In the genomic region with DNA sequence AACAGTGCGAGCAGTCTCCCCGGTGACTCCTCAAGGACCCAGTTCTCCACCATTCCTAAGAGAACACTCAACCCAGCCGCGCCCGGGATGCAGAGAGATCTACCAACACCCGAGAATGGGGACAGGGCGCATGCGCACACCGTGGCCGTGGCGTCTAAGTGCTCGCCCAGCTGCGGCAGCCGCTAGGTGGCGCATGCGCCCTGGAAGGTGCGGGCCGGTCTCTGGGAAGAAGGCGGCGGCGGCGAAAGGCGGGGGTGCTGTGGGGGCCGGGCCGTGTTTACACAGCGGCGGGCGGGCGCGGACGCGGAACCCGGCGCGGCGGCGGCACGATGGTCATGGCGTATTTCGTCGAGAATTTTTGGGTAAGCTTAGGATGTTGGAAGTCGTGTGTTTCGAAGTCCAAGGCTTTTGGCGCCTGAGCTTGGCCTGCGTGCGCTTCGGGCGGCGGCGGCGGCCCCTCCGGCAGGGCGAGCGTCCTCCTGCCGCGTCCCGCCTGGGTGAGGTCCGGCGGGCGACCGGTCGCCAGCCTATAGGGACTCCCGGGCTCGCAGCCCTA, we compare ENCODE assay signal across 8 cellular contexts. TPM values are rescaled to one million over a fixed set of nuclear protein-coding genes. Genes with fewer than 3 reads are reported as not detected.
DNase-seq lines count a peak whose midpoint lies in the region; ATAC-seq and TF ChIP-seq lines count a peak whose summit lies in the region.

A gene with protein sequence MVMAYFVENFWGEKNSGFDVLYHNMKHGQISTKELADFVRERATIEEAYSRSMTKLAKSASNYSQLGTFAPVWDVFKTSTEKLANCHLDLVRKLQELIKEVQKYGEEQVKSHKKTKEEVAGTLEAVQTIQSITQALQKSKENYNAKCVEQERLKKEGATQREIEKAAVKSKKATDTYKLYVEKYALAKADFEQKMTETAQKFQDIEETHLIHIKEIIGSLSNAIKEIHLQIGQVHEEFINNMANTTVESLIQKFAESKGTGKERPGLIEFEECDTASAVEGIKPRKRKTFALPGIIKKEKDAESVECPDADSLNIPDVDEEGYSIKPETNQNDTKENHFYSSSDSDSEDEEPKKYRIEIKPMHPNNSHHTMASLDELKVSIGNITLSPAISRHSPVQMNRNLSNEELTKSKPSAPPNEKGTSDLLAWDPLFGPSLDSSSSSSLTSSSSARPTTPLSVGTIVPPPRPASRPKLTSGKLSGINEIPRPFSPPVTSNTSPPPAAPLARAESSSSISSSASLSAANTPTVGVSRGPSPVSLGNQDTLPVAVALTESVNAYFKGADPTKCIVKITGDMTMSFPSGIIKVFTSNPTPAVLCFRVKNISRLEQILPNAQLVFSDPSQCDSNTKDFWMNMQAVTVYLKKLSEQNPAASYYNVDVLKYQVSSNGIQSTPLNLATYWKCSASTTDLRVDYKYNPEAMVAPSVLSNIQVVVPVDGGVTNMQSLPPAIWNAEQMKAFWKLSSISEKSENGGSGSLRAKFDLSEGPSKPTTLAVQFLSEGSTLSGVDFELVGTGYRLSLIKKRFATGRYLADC (plus strand): TSS at position 274 of the 556 bp plus-strand sequence. CDS start 56 bp downstream, at position 330.

- ATAC-seq in GM21717 (IDR thresholded peaks at IDR 0.05; ENCODE audit: unreplicated experiment) (peak; percentile 86), esophagus mucosa (peak; percentile 94)

- 0 out of 2 replicates have a peak, but pooled peaks cover 3% of the 10 kb centered on the region for H3K36me3 ChIP-seq in PC-9 (ENCODE audit: low read depth)
- H3K36me3 ChIP-seq in muscle layer of colon (ENCODE audit: insufficient read depth, low read length) = no peaks in the 10 kb centered on the region

- H3K4me3 ChIP-seq in Jurkat, Clone E6-1 (ENCODE audit: low read length) = peak within 1 kb of the TSS; percentile 57
- H3K4me3 ChIP-seq in PC-9 (peak within 1 kb of the TSS; percentile 74), muscle layer of colon (ENCODE audit: low read depth in 1 of 2, low read length in 2 of 2) (peak within 1 kb of the TSS; percentile 69 to 77)

- H3K27me3 ChIP-seq in PC-9 (ENCODE audit: insufficient read depth, low read depth) (no peaks in the 10 kb centered on the region), muscle layer of colon (ENCODE audit: control insufficient read depth in 1 of 2, insufficient read depth in 2 of 2, low read length in 2 of 2) (no peaks in the 10 kb centered on the region)

- DNase-seq in DMS53 treated with DMSO at 0.1 percent for 48 hours (lab: John Stamatoyannopoulos, UW; ENCODE audit: unreplicated experiment) = peak; percentile 92
- DNase-seq in Jurkat, Clone E6-1 (ENCODE audit: low read depth, low spot score) = peak; percentile 80
- DNase-seq in PC-9 = peak; percentile 95 to 97
- DNase-seq in activated T-cell treated with anti-CD3 and anti-CD28 coated beads, Interleukin-2, amount 50 U/mL, for 48 hours = peak; percentile 95 to 96
- peak; percentile 89 to 97 for DNase-seq in stimulated activated CD8-positive, alpha-beta memory T cell treated with anti-CD3 and anti-CD28 coated beads, Interleukin-7, amount 100 ng/mL, for 1 hour (ENCODE audit: low read depth in 2 of 2)

- peak within 1 kb of the TSS; percentile 85 for H3K9ac ChIP-seq in muscle layer of colon (ENCODE audit: low read length)

- H3K9me3 ChIP-seq in PC-9 (ENCODE audit: insufficient read depth, low read depth) = no peaks in the 10 kb centered on the region; the same call in 1 of the 2 replicates
- H3K9me3 ChIP-seq in muscle layer of colon (ENCODE audit: low read length) = no peaks in the 10 kb centered on the region

- intact Hi-C loops in PC-9 (cut with micrococcal nuclease; ENCODE audit: unreplicated experiment) = loop anchor here (1.0 to 10.0 kb wide), 3 partner anchors 75 to 589 kb away; no protein-coding TSS in a partner anchor

- CTCF ChIA-PET in PC-9 (lab: Charles Lee) = interaction anchor here (0.8 kb wide), 1 partner anchor 35 kb away, joined by 3 read pairs; no protein-coding TSS in a partner anchor

- POLR2A ChIA-PET in PC-9 (lab: Charles Lee; ENCODE audit: unreplicated experiment) = interaction anchor here (0.6 kb wide), 2 partner anchors 1033 to 1316 kb away, joined by 3 read pairs; no protein-coding TSS in a partner anchor

- H3F3A ChIP-seq in PC-9 (ENCODE audit: insufficient read depth, low read depth) = peaks cover 47% of the 10 kb centered on the region

- no peaks in the 10 kb centered on the region for H3K9me2 ChIP-seq in PC-9 (ENCODE audit: insufficient read depth)

- peaks cover 52% of the 10 kb centered on the region for H3K79me2 ChIP-seq in PC-9 (ENCODE audit: low read depth)

- peak within 1 kb of the TSS; percentile 89 for H2AFZ ChIP-seq in PC-9

- peaks cover 58% of the 10 kb centered on the region for H3K4me1 ChIP-seq in PC-9 (replicated peaks; ENCODE audit: insufficient read depth)
- H3K4me1 ChIP-seq in muscle layer of colon (ENCODE audit: insufficient read depth, low read length) = peaks cover 34% of the 10 kb centered on the region

- peak within 1 kb of the TSS; percentile 94 for H3K4me2 ChIP-seq in PC-9

- peak within 1 kb of the TSS; percentile 99 for H3K27ac ChIP-seq in PC-9
- H3K27ac ChIP-seq in muscle layer of colon (ENCODE audit: low read depth, low read length) = peak within 1 kb of the TSS; percentile 81

- peak; percentile 84 for TF ChIP-seq CTCF in PC-9 (conservative IDR thresholded peaks at IDR 0.05)

- BruUV-seq in PC-9 (replicated peaks; lab: Mats Ljungman, UMichigan) = no TSS peak

- H4K20me1 ChIP-seq in PC-9 (ENCODE audit: insufficient read depth) = no peaks in the 10 kb centered on the region

RNA-seq across cellular contexts. Expression of the gene that starts here (rescaled TPM):
- 3.0 TPM for polyA plus RNA-seq in Jurkat, Clone E6-1 (2012; ENCODE audit: insufficient read depth, insufficient read length)
- total RNA-seq in PC-9 (2021) (13.6 and 26.1 TPM in 2 replicates), esophagus mucosa (47.4 TPM)

Comparison
In these comparisons a context has a peak if more than half of its experiments do, and no peak if none do; other contexts are left out.
1. Peak in every context shown above with its lines: DNase-seq, ATAC-seq, H3K4me3 ChIP-seq and H3K27ac ChIP-seq.